Comparison of ENCODE assay signal across 30 cellular contexts in the genomic region with DNA sequence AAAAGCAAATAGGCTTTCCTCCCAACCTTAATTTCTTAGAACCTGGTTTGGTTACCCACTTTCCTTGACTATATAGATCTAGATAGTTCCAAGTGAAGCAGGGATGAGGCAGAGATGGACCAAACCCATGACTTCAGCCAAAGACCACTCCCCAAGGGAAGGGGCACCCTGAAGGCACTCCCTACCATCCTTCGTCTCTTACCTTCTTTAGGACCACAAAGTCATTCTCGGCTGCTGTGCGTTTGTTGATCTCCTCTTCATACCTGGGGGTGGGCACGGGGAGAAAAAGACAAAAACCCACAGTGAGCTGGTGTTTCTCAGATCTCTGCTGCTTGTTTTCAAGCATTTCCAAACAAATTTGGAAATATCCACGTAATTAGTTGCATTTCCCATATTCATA. TPM values are rescaled to one million over a fixed set of nuclear protein-coding genes. Genes with fewer than 3 reads are reported as not detected.
"Had no signal": no experiment of that assay in that cellular context is flagged by ENCODE, and none has a peak within 500 bp of the region (broad histone marks: within the 10 kb centered on the region; RNA-seq: fewer than 3 reads in every experiment).

No MANE protein-coding gene starts in this region.

- H3K27me3 ChIP-seq: esophagus squamous epithelium, gastrocnemius medialis had no signal

- H3K4me3 ChIP-seq: coronary artery, dorsolateral prefrontal cortex, gastrocnemius medialis, heart right ventricle, left lung, lower lobe of right lung, mucosa of descending colon had no signal

- ATAC-seq: esophagus mucosa, gastrocnemius medialis, heart right ventricle, left cardiac atrium, left lung, left ventricle myocardium superior, lower lobe of right lung, mucosa of descending colon had no signal

- DNase-seq: dermis blood vessel endothelial cell; dorsolateral prefrontal cortex; effector CD4-positive, alpha-beta T cell; effector memory CD4-positive, alpha-beta T cell; esophagus squamous epithelium; foreskin fibroblast; foreskin melanocyte; gastrocnemius medialis; glutamatergic neuron; head of caudate nucleus; heart right ventricle; hippocampal formation; left cardiac atrium; left lung; left ventricle myocardium superior; lower lobe of right lung; mesenchymal stem cell; mucosa of descending colon had no signal

- H3K4me1 ChIP-seq: gastrocnemius medialis had no signal

- H3K27ac ChIP-seq: coronary artery, dorsolateral prefrontal cortex, gastrocnemius medialis, heart right ventricle, left lung, lower lobe of right lung had no signal

- H3K36me3 ChIP-seq: gastrocnemius medialis, heart right ventricle, left lung, lower lobe of right lung had no signal

- H3K9me3 ChIP-seq: esophagus squamous epithelium, gastrocnemius medialis, heart right ventricle, left lung, lower lobe of right lung, mucosa of descending colon had no signal

RNA-seq across cellular contexts. Expression of gene KRT4, which starts 3.4 kb away (rescaled TPM):
- total RNA-seq: dermis blood vessel endothelial cell, dorsolateral prefrontal cortex, endothelial cell of umbilical vein, epithelial cell of proximal tubule, gastrocnemius medialis, glomerular endothelial cell, heart right ventricle, kidney epithelial cell, left cardiac atrium, left ventricle myocardium superior, lung microvascular endothelial cell, mesenteric fat pad, mucosa of descending colon, myocyte had no signal
- polyA plus RNA-seq: endothelial cell of umbilical vein had no signal

RNA-seq across cellular contexts. Expression of gene KRT3, which starts 14.6 kb away (rescaled TPM):
- total RNA-seq: dermis blood vessel endothelial cell, endothelial cell of umbilical vein, gastrocnemius medialis, heart right ventricle, kidney epithelial cell, left cardiac atrium, left lung, left ventricle myocardium superior, lower leg skin, lower lobe of right lung, lung microvascular endothelial cell, mesenteric fat pad, mucosa of descending colon, myocyte had no signal
- polyA plus RNA-seq: endothelial cell of umbilical vein, heart right ventricle had no signal

RNA-seq across cellular contexts. Expression of gene KRT79, which starts 23.6 kb away (rescaled TPM):
- total RNA-seq: dermis blood vessel endothelial cell, dorsolateral prefrontal cortex, endothelial cell of umbilical vein, epithelial cell of proximal tubule, gastrocnemius medialis, heart right ventricle, kidney epithelial cell, left ventricle myocardium superior, lung microvascular endothelial cell, mesothelial cell of epicardium, mucosa of descending colon, myocyte had no signal
- polyA plus RNA-seq: endothelial cell of umbilical vein had no signal

RNA-seq across cellular contexts. Expression of gene KRT76, which starts 33.4 kb away (rescaled TPM):
- total RNA-seq: dermis blood vessel endothelial cell, dorsolateral prefrontal cortex, endothelial cell of umbilical vein, epithelial cell of proximal tubule, esophagus squamous epithelium, gastrocnemius medialis, glomerular endothelial cell, heart right ventricle, kidney epithelial cell, left cardiac atrium, left lung, left ventricle myocardium superior, lower leg skin, lower lobe of right lung, lung microvascular endothelial cell, mesenteric fat pad, mesothelial cell of epicardium, mucosa of descending colon, myocyte had no signal
- polyA plus RNA-seq: endothelial cell of umbilical vein, heart right ventricle, keratinocyte had no signal

RNA-seq across cellular contexts. Expression of gene KRT78, which starts 38.2 kb away (rescaled TPM):
- total RNA-seq: dermis blood vessel endothelial cell, endothelial cell of umbilical vein, epithelial cell of proximal tubule, gastrocnemius medialis, glomerular endothelial cell, heart right ventricle, kidney epithelial cell, left cardiac atrium, left lung, left ventricle myocardium superior, lower lobe of right lung, lung microvascular endothelial cell, mesenteric fat pad, mesothelial cell of epicardium, mucosa of descending colon, myocyte had no signal
- polyA plus RNA-seq: endothelial cell of umbilical vein had no signal
